In genomic region chr15:80711886-80712285, GRCh38 we compare ENCODE assay signal across 19 cellular contexts.
"Had no signal": no experiment of that assay in that cellular context is flagged by ENCODE, and none has a peak within 500 bp of the region (broad histone marks: within the 10 kb centered on the region; RNA-seq: fewer than 3 reads in every experiment).

No MANE protein-coding gene starts in this region.

- DNase-seq: activated CD8-positive, alpha-beta memory T cell treated with anti-CD3 and anti-CD28 coated beads for 24 hours; activated effector memory CD4-positive, alpha-beta T cell treated with anti-CD3 and anti-CD28 coated beads, Interleukin-2, amount 50 U/mL, for 16 hours; activated naive CD4-positive, alpha-beta T cell treated with Interleukin-2 at 50 U/mL for 16 hours; activated T-cell treated with anti-CD3 and anti-CD28 coated beads, Interleukin-2, amount 50 U/mL, for 4 hours; adrenal gland; caudate nucleus; NCI-H1048; NCI-H2029; NCI-H2107; NCI-H226; NCI-H774; Peyer's patch; SHP77; SW 1271 had no signal

- H3K36me3 ChIP-seq: adrenal gland, breast epithelium, Peyer's patch, SJSA1 had no signal

- H3K27ac Mint-ChIP-seq: activated CD4-positive, alpha-beta memory T cell treated with anti-CD3 and anti-CD28 coated beads for 36 hours; activated CD4-positive, alpha-beta T cell treated with anti-CD3 and anti-CD28 coated beads, Interleukin-2, amount 10 ng/mL, durations not matched to agents 7 days and 5 days had no signal

- H3K4me3 Mint-ChIP-seq: activated CD4-positive, alpha-beta memory T cell treated with anti-CD3 and anti-CD28 coated beads for 36 hours; activated CD4-positive, alpha-beta T cell treated with anti-CD3 and anti-CD28 coated beads, Interleukin-2, amount 10 ng/mL, durations not matched to agents 7 days and 5 days; activated T-cell treated with anti-CD3 and anti-CD28 coated beads, Interleukin-2, amount 50 U/mL, for 4 hours had no signal

- H3K36me3 Mint-ChIP-seq: activated CD4-positive, alpha-beta memory T cell treated with anti-CD3 and anti-CD28 coated beads for 36 hours; activated naive CD4-positive, alpha-beta T cell treated with anti-CD3 and anti-CD28 coated beads, Interleukin-2, amount 50 U/mL, for 72 hours had no signal

- H3K27me3 Mint-ChIP-seq: activated CD4-positive, alpha-beta memory T cell treated with anti-CD3 and anti-CD28 coated beads for 36 hours; activated CD4-positive, alpha-beta T cell treated with anti-CD3 and anti-CD28 coated beads, Interleukin-2, amount 10 ng/mL, durations not matched to agents 7 days and 5 days had no signal

- H3K9me3 Mint-ChIP-seq: activated CD4-positive, alpha-beta memory T cell treated with anti-CD3 and anti-CD28 coated beads for 36 hours; activated CD4-positive, alpha-beta T cell treated with anti-CD3 and anti-CD28 coated beads, Interleukin-2, amount 10 ng/mL, durations not matched to agents 7 days and 5 days; activated naive CD4-positive, alpha-beta T cell treated with anti-CD3 and anti-CD28 coated beads, Interleukin-2, amount 50 U/mL, for 72 hours; activated T-cell treated with anti-CD3 and anti-CD28 coated beads, Interleukin-2, amount 50 U/mL, for 4 hours had no signal

- H3K9me3 ChIP-seq: adrenal gland, breast epithelium, Peyer's patch, SJSA1 had no signal

- H3K27me3 ChIP-seq: adrenal gland, breast epithelium, Peyer's patch, SJSA1 had no signal

- H3K27ac ChIP-seq: adrenal gland, breast epithelium, Peyer's patch, SJSA1 had no signal

- H3K4me3 ChIP-seq: adrenal gland, breast epithelium, Peyer's patch, SJSA1 had no signal

- H3K4me1 ChIP-seq: adrenal gland, breast epithelium, SJSA1 had no signal
